8 cellular contexts compared by ENCODE assay signal in the genomic region with DNA sequence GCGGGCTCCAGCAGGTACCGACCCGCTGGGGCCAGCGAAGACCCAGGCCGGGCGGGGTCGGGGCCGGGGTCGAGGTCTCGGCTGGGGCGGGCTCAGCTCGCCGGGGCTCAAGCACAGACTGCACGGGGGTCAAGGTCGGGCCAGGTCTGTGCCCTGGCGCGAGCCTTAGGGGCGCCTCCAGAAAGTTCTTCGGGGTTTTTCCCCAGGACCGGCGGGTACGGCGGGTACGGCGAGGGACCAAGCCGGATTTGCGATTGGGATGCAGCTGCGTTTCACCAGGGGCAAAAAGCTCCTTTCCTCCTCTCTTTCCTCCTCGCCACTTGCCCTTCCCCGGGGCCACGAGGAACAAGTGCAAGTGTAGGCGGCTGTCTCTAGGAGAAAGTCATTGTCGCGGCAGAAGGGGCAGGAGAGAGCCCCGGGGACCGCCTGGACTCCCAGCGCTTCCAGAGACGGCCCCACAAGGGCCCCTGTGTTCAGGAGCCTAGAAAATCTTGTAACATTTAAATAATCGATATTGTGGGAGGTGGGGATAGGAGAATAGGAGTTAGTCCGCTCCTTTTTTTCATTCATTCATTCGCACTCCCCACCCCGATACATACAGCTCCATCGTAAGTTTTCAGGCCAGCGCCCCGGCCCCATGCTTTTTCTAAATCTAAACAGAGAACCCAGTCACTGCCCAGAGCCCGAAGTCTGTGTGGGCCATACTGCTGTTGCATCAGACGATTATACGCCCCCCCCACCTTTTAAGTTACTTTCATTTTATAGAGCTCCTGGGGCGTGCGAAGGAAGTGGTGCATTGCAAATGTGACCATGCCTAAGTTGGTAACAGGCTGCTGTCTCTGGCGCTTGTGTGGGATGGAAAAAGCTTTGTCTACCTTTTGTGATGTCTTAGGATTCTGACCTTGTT. TPM values are rescaled to one million over a fixed set of nuclear protein-coding genes. Genes with fewer than 3 reads are reported as not detected.
DNase-seq lines count a peak whose midpoint lies in the region; ATAC-seq, FAIRE-seq and TF ChIP-seq lines count a peak whose summit lies in the region.

No MANE protein-coding gene starts in this region.

- peak overlapping the region; percentile 86 for H2BK12ac ChIP-seq in H1 (ENCODE audit: low read depth, low read length)

- H3K4me3 ChIP-seq in H1 (ENCODE audit: extremely low read depth in 1 of 4, insufficient read depth in 2 of 4, low read depth in 3 of 4, low read length in 4 of 4), result peak overlapping the region; percentile 66 to 93 (median 76)
- peak overlapping the region; percentile 38 for H3K4me3 ChIP-seq in mucosa of stomach (ENCODE audit: low read length)

- peak overlapping the region; percentile 87 for H4K5ac ChIP-seq in H1 (ENCODE audit: insufficient read length, low read depth, low read length)

- H3K9me3 ChIP-seq in H1 (ENCODE audit: insufficient read depth in 2 of 2, low read depth in 1 of 2, low read length in 1 of 2) (no peaks in the 10 kb centered on the region), mucosa of stomach (ENCODE audit: control insufficient read depth, low read length) (no peaks in the 10 kb centered on the region)

- 1% methylated on average over 23 of the region's 51 CpGs; no CpG with 5 or more reads in 1 of the 2 experiments for WGBS in H1 (ENCODE audit: extremely low coverage in 1 of 2, insufficient coverage in 1 of 2, insufficient read length in 1 of 2, insufficient replicate concordance in 2 of 2, low coverage in 1 of 2, low lambda C conversion rate in 2 of 2, missing lambda C conversion rate in 1 of 2), 2 experiments

- CTCF ChIA-PET in H1 (lab: Charles Lee; ENCODE audit: partially characterized antibody), result interaction anchor here (0.7 to 2.3 kb wide), 5 partner anchors 40 to 87 kb away, joined by 3 to 11 read pairs (median 3); no protein-coding TSS in a partner anchor

- no peak; a peak in 1 of 4 replicates for TF ChIP-seq RAD21 in H1 (IDR thresholded peaks at IDR 0.05 in 1 of 2, conservative IDR thresholded peaks at IDR 0.05 in 1 of 2; ENCODE audit: low read depth in 2 of 2, low read length in 2 of 2)

- peaks cover 7 to 11% of the 10 kb centered on the region in 2 experiments for H4K20me1 ChIP-seq in H1 (replicated peaks in 1 of 2; ENCODE audit: control insufficient read depth in 1 of 2, insufficient read depth in 2 of 2, low read length in 2 of 2)

- peak; percentile 70 for FAIRE-seq in H1 (lab: Jason Lieb, UNC)

- peak overlapping the region; percentile 89 for H3K56ac ChIP-seq in H1 (replicated peaks; ENCODE audit: insufficient read length, low read depth, low read length)

- H3K79me2 ChIP-seq in H1 (ENCODE audit: control insufficient read depth in 1 of 2, insufficient read depth in 2 of 2, low read length in 2 of 2), result peaks cover 7 to 44% of the 10 kb centered on the region in 2 experiments

- H2BK15ac ChIP-seq in H1 (ENCODE audit: low read length), result no peak overlapping the region

- peak overlapping the region; percentile 62 to 99 for H3K4me2 ChIP-seq in H1 (ENCODE audit: insufficient read depth in 1 of 2, low read depth in 2 of 2, low read length in 2 of 2)

- peaks cover 11% of the 10 kb centered on the region for H3K23me2 ChIP-seq in H1 (ENCODE audit: low read depth, low read length)

- peak overlapping the region; percentile 96; the same call in 1 of the 2 replicates for H4K8ac ChIP-seq in H1 (ENCODE audit: extremely low read depth, insufficient read depth, low read length)

- POLR2A ChIA-PET in H1 (lab: Charles Lee; ENCODE audit: partially characterized antibody), result interaction anchor here (0.6 to 5.0 kb wide), 34 partner anchors 10 to 637 kb away, joined by 3 to 116 read pairs (median 6); a partner anchor contains a TSS

- H3K14ac ChIP-seq in H1 (ENCODE audit: insufficient read length), result no peak overlapping the region

- TF ChIP-seq EP300 in H1 (IDR thresholded peaks at IDR 0.05; ENCODE audit: borderline replicate concordance in 1 of 2, low read depth in 2 of 2, low read length in 2 of 2), result no peak

- no peak; a peak in 1 of 4 replicates for TF ChIP-seq CTCF in H1 (IDR thresholded peaks at IDR 0.05; ENCODE audit: control extremely low read depth in 1 of 3, insufficient read depth in 1 of 3, low read depth in 1 of 3, low read length in 3 of 3)

- H3K18ac ChIP-seq in H1 (ENCODE audit: extremely low read depth, low read length), result peak overlapping the region; percentile 93

- DNase-seq in AG20443 (ENCODE audit: low spot score) (peak; percentile 33), NCI-H510A treated with DMSO at 0.1 percent for 48 hours (lab: John Stamatoyannopoulos, UW) (peak; percentile 72), H1 (ENCODE audit: low read depth in 1 of 2, low spot score in 2 of 2) (peak in 1 of 2 experiments; percentile 61)
- DNase-seq in activated CD4-positive, alpha-beta T cell treated with anti-CD3 and anti-CD28 coated beads, Interleukin-2, amount 50 U/mL, for 1 hour, result peak; percentile 51
- peak; percentile 74 for DNase-seq in stimulated activated naive CD4-positive, alpha-beta T cell treated with Interleukin-2 at 50 U/mL for 16 hours (lab: John Stamatoyannopoulos, UW)

- H3K27ac ChIP-seq in H1 (ENCODE audit: low read depth, low read length), result peak overlapping the region; percentile 92

- peak overlapping the region; percentile 96 for H2BK5ac ChIP-seq in H1 (ENCODE audit: low read depth, low read length)

- no peak overlapping the region for H3K4ac ChIP-seq in H1 (replicated peaks; ENCODE audit: insufficient read length, low read depth, low read length)

- H3K9ac ChIP-seq in H1 (replicated peaks in 1 of 4; ENCODE audit: extremely low read depth in 1 of 4, low read depth in 3 of 4, low read length in 3 of 4) (peak overlapping the region; percentile 84 to 96 (median 93)), mucosa of stomach (ENCODE audit: low read length) (peak overlapping the region; percentile 87)

- peaks cover 0 to 6% (median 0%) of the 10 kb centered on the region in 4 experiments; a peak in 2 of 7 replicates for H3K27me3 ChIP-seq in H1 (replicated peaks in 1 of 4; ENCODE audit: control insufficient read depth in 3 of 4, extremely low read depth in 1 of 4, insufficient read depth in 3 of 4, low read length in 3 of 4)
- H3K27me3 ChIP-seq in mucosa of stomach (ENCODE audit: control insufficient read depth, insufficient read depth, low read length), result no peaks in the 10 kb centered on the region

- peak; percentile 74 to 90 for TF ChIP-seq POLR2A in H1 (IDR thresholded peaks at IDR 0.05; ENCODE audit: control extremely low read depth in 1 of 2, low read depth in 2 of 2, low read length in 2 of 2)

- H2AK5ac ChIP-seq in H1 (ENCODE audit: low read depth, low read length), result no peak overlapping the region

- H4K91ac ChIP-seq in H1 (replicated peaks; ENCODE audit: insufficient read length, low read length), result peak overlapping the region; percentile 72

- no peak overlapping the region for H3K23ac ChIP-seq in H1 (ENCODE audit: insufficient read length)

- no peaks in the 10 kb centered on the region; the same call in 1 of the 2 replicates for H3K79me1 ChIP-seq in H1 (ENCODE audit: low read depth, low read length)

- H2BK20ac ChIP-seq in H1 (ENCODE audit: low read length), result no peak overlapping the region

- peaks cover 6 to 19% (median 12%) of the 10 kb centered on the region in 4 experiments; a peak in 5 of 7 replicates for H3K4me1 ChIP-seq in H1 (replicated peaks in 1 of 4; ENCODE audit: control insufficient read depth in 3 of 4, insufficient read depth in 4 of 4, low read length in 3 of 4)
- H3K4me1 ChIP-seq in mucosa of stomach (ENCODE audit: control insufficient read depth, insufficient read depth, low read length), result peaks cover 5% of the 10 kb centered on the region

- ATAC-seq in GM18909 (IDR thresholded peaks at IDR 0.05; ENCODE audit: poor library complexity, unreplicated experiment), result peak; percentile 46
- peak; percentile 45 for ATAC-seq in HG03159 (IDR thresholded peaks at IDR 0.05; ENCODE audit: unreplicated experiment)

- H2AFZ ChIP-seq in H1 (ENCODE audit: low read length), result no peak overlapping the region

- H3K36me3 ChIP-seq in H1 (ENCODE audit: control insufficient read depth in 2 of 4, insufficient read depth in 4 of 4, low read length in 3 of 4) (peaks cover 0 to 25% (median 13%) of the 10 kb centered on the region in 4 experiments; a peak in 5 of 8 replicates), mucosa of stomach (ENCODE audit: control insufficient read depth, insufficient read depth, low read length) (no peaks in the 10 kb centered on the region)

- H2BK120ac ChIP-seq in H1 (replicated peaks; ENCODE audit: low read depth, low read length), result no peak overlapping the region

TF ChIP-seq in H1, 55 proteins besides CTCF, POLR2A, EP300 and RAD21 (continues in another document):
- TF ChIP-seq BCL11A (IDR thresholded peaks at IDR 0.05; ENCODE audit: low read depth in 2 of 2, low read length in 2 of 2), result no peak
- TF ChIP-seq ASH2L (IDR thresholded peaks at IDR 0.05; ENCODE audit: low read length), result peak; percentile 32
- TF ChIP-seq SRF (IDR thresholded peaks at IDR 0.05; ENCODE audit: low read depth, low read length), result peak; percentile 23; the same call in 1 of the 2 replicates
- 0 out of 2 replicates have a peak, but pooled peaks have one; percentile 2 for TF ChIP-seq KDM5A (IDR thresholded peaks at IDR 0.05; ENCODE audit: low read length)
- TF ChIP-seq, protein P1, sequence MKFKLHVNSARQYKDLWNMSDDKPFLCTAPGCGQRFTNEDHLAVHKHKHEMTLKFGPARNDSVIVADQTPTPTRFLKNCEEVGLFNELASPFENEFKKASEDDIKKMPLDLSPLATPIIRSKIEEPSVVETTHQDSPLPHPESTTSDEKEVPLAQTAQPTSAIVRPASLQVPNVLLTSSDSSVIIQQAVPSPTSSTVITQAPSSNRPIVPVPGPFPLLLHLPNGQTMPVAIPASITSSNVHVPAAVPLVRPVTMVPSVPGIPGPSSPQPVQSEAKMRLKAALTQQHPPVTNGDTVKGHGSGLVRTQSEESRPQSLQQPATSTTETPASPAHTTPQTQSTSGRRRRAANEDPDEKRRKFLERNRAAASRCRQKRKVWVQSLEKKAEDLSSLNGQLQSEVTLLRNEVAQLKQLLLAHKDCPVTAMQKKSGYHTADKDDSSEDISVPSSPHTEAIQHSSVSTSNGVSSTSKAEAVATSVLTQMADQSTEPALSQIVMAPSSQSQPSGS (IDR thresholded peaks at IDR 0.05; ENCODE audit: low read length), result peak; percentile 81; the same call in 1 of the 2 replicates
- TF ChIP-seq KDM4A (IDR thresholded peaks at IDR 0.05; ENCODE audit: low read depth, low read length, severe bottlenecking), result no peak
- TF ChIP-seq GTF2F1 (IDR thresholded peaks at IDR 0.05; ENCODE audit: borderline replicate concordance, low read depth, low read length), result 0 out of 2 replicates have a peak, but pooled peaks have one; percentile 26

RNA-seq across cellular contexts. Expression of a gene that starts 0.7 kb away (rescaled TPM):
- total RNA-seq in H1 (2021; fragmentation: NEBNext Ultra II Directional; extraction: Animal tissue kit (Norgen Biotek cat#: 25700)), result 75.1 and 84.1 TPM in 2 replicates
- 51.7 and 51.9 TPM in 2 replicates for polyA plus RNA-seq in H1 (2011; rRNA removed)
- polyA plus RNA-seq in H1 (2011; cell fraction: cytosol; rRNA removed), result 72.2 TPM
- polyA plus RNA-seq in H1 (2011; cell fraction: nucleus; rRNA removed), result 34.9 TPM
- 36.3 to 78.2 TPM (median 46.2 TPM) in 4 replicates for polyA plus RNA-seq in H1 (2012, experiment 1 of 2)
- polyA plus RNA-seq in H1 (2012, experiment 2 of 2), result 9.9 TPM
- 67.2 TPM for polyA plus RNA-seq in H1 (2013, experiment 1 of 2)
- 64.9 TPM for polyA plus RNA-seq in H1 (2013, experiment 2 of 2)
- polyA minus RNA-seq in H1 (2011; rRNA and poly(A)+ RNA removed), result 24.8 TPM in 2 replicates
- 61.7 TPM for polyA minus RNA-seq in H1 (2011; cell fraction: cytosol; rRNA and poly(A)+ RNA removed)
- 82.8 TPM for polyA minus RNA-seq in H1 (2011; cell fraction: nucleus; rRNA and poly(A)+ RNA removed)
